8 cellular contexts compared by ENCODE assay signal in the genomic region with DNA sequence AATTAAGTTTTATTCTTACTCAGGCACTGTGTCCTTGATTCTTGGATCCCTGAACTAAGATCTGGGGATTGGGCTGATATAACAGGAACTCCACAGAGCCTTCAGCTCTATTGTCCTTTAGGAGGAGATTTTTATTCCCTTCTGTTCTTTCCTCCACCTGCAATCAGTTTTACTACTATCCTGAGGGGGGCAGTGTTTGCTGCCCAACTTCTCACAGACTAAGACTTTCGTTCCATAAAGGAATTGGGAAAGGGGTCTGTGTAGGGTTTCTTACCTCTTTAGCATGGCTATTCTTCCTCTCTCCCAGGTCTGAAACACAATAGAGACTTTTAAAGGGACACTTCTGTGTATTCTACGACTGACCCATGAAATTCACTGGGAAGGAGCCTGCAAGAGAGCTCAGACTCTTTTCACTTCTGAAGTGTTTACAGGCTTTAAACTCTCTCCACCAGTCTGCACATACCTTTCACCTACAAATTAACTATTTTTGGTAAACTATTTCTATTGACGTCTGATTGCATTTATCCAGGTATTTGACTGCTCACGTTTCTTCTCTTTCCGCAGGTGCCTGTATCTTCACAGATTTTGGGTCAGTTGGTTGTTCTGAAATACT.
DNase-seq lines count a peak whose midpoint lies in the region; ATAC-seq and TF ChIP-seq lines count a peak whose summit lies in the region.

No MANE protein-coding gene starts in this region.

- no peaks in the 10 kb centered on the region for H3K27me3 ChIP-seq in WERI-Rb-1 (ENCODE audit: insufficient read depth, low read depth, severe bottlenecking)

- ATAC-seq in HG02973 (IDR thresholded peaks at IDR 0.05; ENCODE audit: unreplicated experiment), result no peak

- POLR2A ChIA-PET in HEK293T (lab: Yijun Ruan, JAX), result no interaction called here

- H3K4me3 Mint-ChIP-seq in activated T-helper 2 cell treated with anti-CD3 and anti-CD28 coated beads, Interferon-gamma antibody, Interleukin-2, Interleukin-4, amounts not matched to agents 10 μg/mL and 5 μg/mL and 100 μg/mL, durations not matched to agents 14 hours and 24 hours and 36 hours (ENCODE audit: low read depth), result no peak overlapping the region

- DNase-seq in HEK293T (ENCODE audit: extremely low spot score) (peak; percentile 52), WERI-Rb-1 (peak; percentile 9), left kidney (ENCODE audit: low read depth, low spot score) (peak; percentile 60)
- no peak for DNase-seq in stimulated activated CD4-positive, alpha-beta T cell treated with anti-CD3 and anti-CD28 coated beads, Interleukin-4, amount 100 ng/mL, for 4 hours
- no peak for DNase-seq in activated CD4-positive, alpha-beta T cell treated with anti-CD3 and anti-CD28 coated beads for 1 hour
- DNase-seq in activated T-helper 2 cell treated with anti-CD3 and anti-CD28 coated beads, Interferon-gamma antibody, Interleukin-2, Interleukin-4, amounts not matched to agents 10 μg/mL and 5 μg/mL and 100 μg/mL, durations not matched to agents 14 hours and 24 hours and 36 hours (ENCODE audit: low spot score), result no peak

- H3K9me3 Mint-ChIP-seq in activated T-helper 2 cell treated with anti-CD3 and anti-CD28 coated beads, Interferon-gamma antibody, Interleukin-2, Interleukin-4, amounts not matched to agents 10 μg/mL and 5 μg/mL and 100 μg/mL, durations not matched to agents 14 hours and 24 hours and 36 hours, result peaks cover 4% of the 10 kb centered on the region

- no peaks in the 10 kb centered on the region for H3K36me3 ChIP-seq in WERI-Rb-1

- H3K4me3 ChIP-seq in WERI-Rb-1 (ENCODE audit: low read depth, low read length), result no peak overlapping the region

- TF ChIP-seq CTCF in C4-2B (conservative IDR thresholded peaks at IDR 0.05), result peak; percentile 63
- TF ChIP-seq CTCF in WERI-Rb-1 (IDR thresholded peaks at IDR 0.05; ENCODE audit: low read depth, low read length), result peak; percentile 53; the same call in 1 of the 2 replicates

- H3K27ac ChIP-seq in C4-2B (no peak overlapping the region), WERI-Rb-1 (no peak overlapping the region)

- no peak overlapping the region for H3K27ac Mint-ChIP-seq in activated T-helper 2 cell treated with anti-CD3 and anti-CD28 coated beads, Interferon-gamma antibody, Interleukin-2, Interleukin-4, amounts not matched to agents 10 μg/mL and 5 μg/mL and 100 μg/mL, durations not matched to agents 14 hours and 24 hours and 36 hours

- no peaks in the 10 kb centered on the region for H3K9me3 ChIP-seq in WERI-Rb-1 (ENCODE audit: severe bottlenecking)

- H3K36me3 Mint-ChIP-seq in activated T-helper 2 cell treated with anti-CD3 and anti-CD28 coated beads, Interferon-gamma antibody, Interleukin-2, Interleukin-4, amounts not matched to agents 10 μg/mL and 5 μg/mL and 100 μg/mL, durations not matched to agents 14 hours and 24 hours and 36 hours (ENCODE audit: low read depth), result no peaks in the 10 kb centered on the region

- CTCF ChIA-PET in HEK293T (lab: Yijun Ruan, JAX), result interaction anchor here (0.7 kb wide), 1 partner anchor 1215 kb away, joined by 3 read pairs; no protein-coding TSS in a partner anchor

- intact Hi-C loops in activated T-helper 2 cell treated with anti-CD3 and anti-CD28 coated beads, Interferon-gamma antibody, Interleukin-2, Interleukin-4, amounts not matched to agents 10 μg/mL and 5 μg/mL and 100 μg/mL, durations not matched to agents 14 hours and 24 hours and 36 hours (cut with micrococcal nuclease), result loop anchor here (10.0 kb wide), 1 partner anchor 1135 kb away; no protein-coding TSS in a partner anchor

- H3K27me3 Mint-ChIP-seq in activated T-helper 2 cell treated with anti-CD3 and anti-CD28 coated beads, Interferon-gamma antibody, Interleukin-2, Interleukin-4, amounts not matched to agents 10 μg/mL and 5 μg/mL and 100 μg/mL, durations not matched to agents 14 hours and 24 hours and 36 hours (ENCODE audit: low read depth), result no peaks in the 10 kb centered on the region

- H3K4me1 Mint-ChIP-seq in activated T-helper 2 cell treated with anti-CD3 and anti-CD28 coated beads, Interferon-gamma antibody, Interleukin-2, Interleukin-4, amounts not matched to agents 10 μg/mL and 5 μg/mL and 100 μg/mL, durations not matched to agents 14 hours and 24 hours and 36 hours (ENCODE audit: low read depth), result no peaks in the 10 kb centered on the region

TF ChIP-seq in HEK293T, 16 proteins besides CTCF, POLR2A, EP300 and RAD21:
- TF ChIP-seq, protein P1, sequence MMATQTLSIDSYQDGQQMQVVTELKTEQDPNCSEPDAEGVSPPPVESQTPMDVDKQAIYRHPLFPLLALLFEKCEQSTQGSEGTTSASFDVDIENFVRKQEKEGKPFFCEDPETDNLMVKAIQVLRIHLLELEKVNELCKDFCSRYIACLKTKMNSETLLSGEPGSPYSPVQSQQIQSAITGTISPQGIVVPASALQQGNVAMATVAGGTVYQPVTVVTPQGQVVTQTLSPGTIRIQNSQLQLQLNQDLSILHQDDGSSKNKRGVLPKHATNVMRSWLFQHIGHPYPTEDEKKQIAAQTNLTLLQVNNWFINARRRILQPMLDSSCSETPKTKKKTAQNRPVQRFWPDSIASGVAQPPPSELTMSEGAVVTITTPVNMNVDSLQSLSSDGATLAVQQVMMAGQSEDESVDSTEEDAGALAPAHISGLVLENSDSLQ (IDR thresholded peaks at IDR 0.05), result no peak
- TF ChIP-seq ZNF384 (IDR thresholded peaks at IDR 0.05), result no peak
- TF ChIP-seq FOXK2 (IDR thresholded peaks at IDR 0.05), result no peak
- TF ChIP-seq FOXA1 (IDR thresholded peaks at IDR 0.05), result no peak
- TF ChIP-seq LEF1 (IDR thresholded peaks at IDR 0.05; ENCODE audit: borderline replicate concordance), result no peak
- TF ChIP-seq CTBP1 (IDR thresholded peaks at IDR 0.05; ENCODE audit: borderline replicate concordance), result no peak
- no peak for TF ChIP-seq NFRKB (IDR thresholded peaks at IDR 0.05)
- no peak for TF ChIP-seq ARNT (IDR thresholded peaks at IDR 0.05)
- no peak for TF ChIP-seq SP1 (IDR thresholded peaks at IDR 0.05)
- no peak for TF ChIP-seq HDGF (IDR thresholded peaks at IDR 0.05; ENCODE audit: borderline replicate concordance)
- TF ChIP-seq TARDBP (IDR thresholded peaks at IDR 0.05), result no peak
- TF ChIP-seq ELF4 (IDR thresholded peaks at IDR 0.05), result no peak
- TF ChIP-seq L3MBTL2 (conservative IDR thresholded peaks at IDR 0.05), result no peak
- TF ChIP-seq SUZ12 (IDR thresholded peaks at IDR 0.05), result no peak
- no peak for TF ChIP-seq FOXM1 (IDR thresholded peaks at IDR 0.05; ENCODE audit: borderline replicate concordance)

Comparison
In these comparisons a context has a peak if more than half of its experiments do, and no peak if none do; other contexts are left out.
1. DNase-seq: peak in HEK293T (single experiment), WERI-Rb-1 (single experiment) and left kidney (single experiment); none in stimulated activated CD4-positive, alpha-beta T cell treated with anti-CD3 and anti-CD28 coated beads, Interleukin-4, amount 100 ng/mL, for 4 hours (0 of 2), activated CD4-positive, alpha-beta T cell treated with anti-CD3 and anti-CD28 coated beads for 1 hour (single experiment) and activated T-helper 2 cell treated with anti-CD3 and anti-CD28 coated beads, Interferon-gamma antibody, Interleukin-2, Interleukin-4, amounts not matched to agents 10 μg/mL and 5 μg/mL and 100 μg/mL, durations not matched to agents 14 hours and 24 hours and 36 hours (single experiment).